Comparison of ENCODE assay signal across 8 cellular contexts in the genomic region with DNA sequence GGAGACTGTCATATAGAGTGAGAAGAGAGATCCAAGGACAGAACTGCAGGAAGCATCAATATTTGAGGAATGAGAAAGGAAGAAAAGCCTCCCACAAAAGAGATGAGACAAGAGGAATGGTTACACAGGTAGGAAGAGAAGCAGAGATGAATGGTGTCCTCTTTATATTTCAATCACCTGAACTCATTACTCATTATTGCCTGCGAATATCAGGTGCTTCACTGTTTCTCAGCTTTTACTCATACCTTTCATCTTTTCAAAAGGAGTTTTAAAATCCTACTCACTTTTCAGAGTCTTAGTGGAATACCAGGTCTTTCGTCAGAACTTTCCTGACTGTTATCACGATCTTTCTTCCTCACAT. TPM values are rescaled to one million over a fixed set of nuclear protein-coding genes. Genes with fewer than 3 reads are reported as not detected.
DNase-seq lines count a peak whose midpoint lies in the region; ATAC-seq, FAIRE-seq and TF ChIP-seq lines count a peak whose summit lies in the region.

No MANE protein-coding gene starts in this region.

- no peaks in the 10 kb centered on the region for H3K36me3 ChIP-seq in small intestine (ENCODE audit: control insufficient read depth in 2 of 2, insufficient read depth in 2 of 2, low read length in 2 of 2)

- TF ChIP-seq CTCF in epithelial cell of proximal tubule (conservative IDR thresholded peaks at IDR 0.05; ENCODE audit: low read depth, low read length), result no peak

- H3K27ac ChIP-seq in right cardiac atrium (ENCODE audit: low read length), result no peak overlapping the region
- H3K27ac ChIP-seq in small intestine (ENCODE audit: low read depth in 1 of 2, low read length in 1 of 2), result peak overlapping the region; percentile 73 to 76

- H3K27me3 ChIP-seq in right cardiac atrium (ENCODE audit: control insufficient read depth, insufficient read depth) (no peaks in the 10 kb centered on the region), small intestine (ENCODE audit: control insufficient read depth in 2 of 2, insufficient read depth in 2 of 2, low read length in 2 of 2) (no peaks in the 10 kb centered on the region)

- 41% methylated on average over 3 of the region's 3 CpGs for WGBS in right cardiac atrium
- WGBS in small intestine, 3 donors, result 7 to 44% (median 29%) methylated on average over 3 of the region's 3 CpGs

- H3K4me1 ChIP-seq in right cardiac atrium (ENCODE audit: control insufficient read depth, insufficient read depth, low read length), result no peaks in the 10 kb centered on the region
- no peaks in the 10 kb centered on the region for H3K4me1 ChIP-seq in small intestine (ENCODE audit: control insufficient read depth in 2 of 2, insufficient read depth in 1 of 2, low read depth in 1 of 2, low read length in 1 of 2)

- H3K9me3 ChIP-seq in right cardiac atrium (ENCODE audit: control insufficient read depth, low read length) (no peaks in the 10 kb centered on the region), small intestine (ENCODE audit: control insufficient read depth, low read depth) (no peaks in the 10 kb centered on the region)

- no peak for DNase-seq in right cardiac atrium
- DNase-seq in Right ventricle myocardium inferior (ENCODE audit: missing footprints), result no peak
- DNase-seq in Jurkat, Clone E6-1 (ENCODE audit: low read depth, low spot score), result no peak
- no peak for DNase-seq in epithelial cell of proximal tubule (ENCODE audit: low read depth)
- no peak for DNase-seq in small intestine
- DNase-seq in NCI-H82 (lab: John Stamatoyannopoulos, UW), result no peak
- DNase-seq in SHP77 (lab: John Stamatoyannopoulos, UW), result no peak
- DNase-seq in anterior cingulate cortex (lab: John Stamatoyannopoulos, UW), result no peak

- H3K4me3 ChIP-seq in right cardiac atrium (ENCODE audit: low read length), result peak overlapping the region; percentile 64
- H3K4me3 ChIP-seq in Jurkat, Clone E6-1 (ENCODE audit: low read length), result peak overlapping the region; percentile 25
- H3K4me3 ChIP-seq in epithelial cell of proximal tubule (ENCODE audit: low read depth, low read length), result peak overlapping the region; percentile 55
- peak overlapping the region in 1 of 2 donors; percentile 67 for H3K4me3 ChIP-seq in small intestine (ENCODE audit: low read depth in 1 of 2, low read length in 2 of 2)

- intact Hi-C loops in right cardiac atrium (cut with DNase I) (no loop called here), Right ventricle myocardium inferior (cut with DNase I) (no loop called here)

- ATAC-seq in right cardiac atrium (no peak), Right ventricle myocardium inferior (no peak)

- FAIRE-seq in small intestine (lab: Jason Lieb, UNC), result no peak

RNA-seq across cellular contexts. Expression of gene SEC24D, which starts 14.9 kb away (rescaled TPM):
- total RNA-seq in right cardiac atrium, result 10 to 100 TPM; 13.8 to 37.1 (median 20.9) TPM
- 7.3 TPM for polyA plus RNA-seq in right cardiac atrium
- total RNA-seq in Right ventricle myocardium inferior, result 12.2 TPM
- polyA plus RNA-seq in Jurkat, Clone E6-1 (2012; ENCODE audit: insufficient read depth, insufficient read length), result 22.8 TPM
- total RNA-seq in epithelial cell of proximal tubule, result 28.3 and 36.6 TPM in 2 replicates
- polyA plus RNA-seq in small intestine, result 10 to 100 TPM; 28.1 to 57.9 (median 41.3) TPM

RNA-seq across cellular contexts. Expression of gene SYNPO2, which starts 37.9 kb away (rescaled TPM):
- total RNA-seq in right cardiac atrium, result 100 to 1,000 TPM; 111 to 134 (median 118) TPM
- 29.6 TPM for polyA plus RNA-seq in right cardiac atrium
- 206 TPM for total RNA-seq in Right ventricle myocardium inferior
- polyA plus RNA-seq in Jurkat, Clone E6-1 (2012; ENCODE audit: insufficient read depth, insufficient read length), result not detected
- 0.40 and 0.43 TPM in 2 replicates for total RNA-seq in epithelial cell of proximal tubule
- 10 to 100 TPM in 1 of 3 donors, 1 to 10 TPM in 2; 1.1 to 25.3 (median 5.1) TPM for polyA plus RNA-seq in small intestine

Comparison
In these comparisons a context has a peak if more than half of its experiments do, and no peak if none do; other contexts are left out.
1. RNA of gene SYNPO2, which starts 37.9 kb away (total RNA-seq): 206 TPM in Right ventricle myocardium inferior (single experiment) and 111 to 134 TPM in right cardiac atrium; 0.40 to 0.43 TPM in epithelial cell of proximal tubule; every median in the first group is over 10 times any median in the second.